In genomic region chr4:90293320-90293719, GRCh38 we compare ENCODE assay signal across 12 cellular contexts.
DNase-seq lines count a peak whose midpoint lies in the region; ATAC-seq and TF ChIP-seq lines count a peak whose summit lies in the region.
"Had no signal": no experiment of that assay in that cellular context is flagged by ENCODE, and none has a peak within 500 bp of the region (broad histone marks: within the 10 kb centered on the region; RNA-seq: fewer than 3 reads in every experiment).

No MANE protein-coding gene starts in this region.

- H3K9me3 Mint-ChIP-seq in activated CD8-positive, alpha-beta T cell treated with anti-CD3 and anti-CD28 coated beads for 36 hours = no peaks in the 10 kb centered on the region
- no peaks in the 10 kb centered on the region for H3K9me3 Mint-ChIP-seq in activated CD8-positive, alpha-beta T cell treated with anti-CD3 and anti-CD28 coated beads, Interleukin-2, amount 10 ng/mL, durations not matched to agents 7 days and 5 days (ENCODE audit: insufficient read depth)
- no peaks in the 10 kb centered on the region for H3K9me3 Mint-ChIP-seq in activated T-cell treated with anti-CD3 and anti-CD28 coated beads, Interleukin-2, amount 50 U/mL, for 72 hours
- H3K9me3 Mint-ChIP-seq in activated CD4-positive, alpha-beta memory T cell treated with anti-CD3 and anti-CD28 coated beads, Interleukin-2, amount 10 ng/mL, durations not matched to agents 7 days and 5 days = no peaks in the 10 kb centered on the region

- no peaks in the 10 kb centered on the region for H3K79me2 ChIP-seq in smooth muscle cell (ENCODE audit: low read depth)

- TF ChIP-seq CTCF in activated CD8-positive, alpha-beta T cell treated with anti-CD3 and anti-CD28 coated beads for 36 hours (IDR thresholded peaks at IDR 0.05) = peak; percentile 30
- TF ChIP-seq CTCF in fibroblast of pulmonary artery (IDR thresholded peaks at IDR 0.05; ENCODE audit: low read length, missing control alignments) (peak; percentile 45), smooth muscle cell (IDR thresholded peaks at IDR 0.05; ENCODE audit: borderline replicate concordance, insufficient read depth, poor library complexity, severe bottlenecking) (peak; percentile 86)

- intact Hi-C loops in activated CD8-positive, alpha-beta T cell treated with anti-CD3 and anti-CD28 coated beads for 36 hours (cut with micrococcal nuclease) = no loop called here

- H3K4me3 ChIP-seq in fibroblast of pulmonary artery (replicated peaks; ENCODE audit: low read depth, low read length) = no peak overlapping the region
- H3K4me3 ChIP-seq in smooth muscle cell = no peak overlapping the region
- H3K4me3 ChIP-seq: MG63 had no signal

- no peak overlapping the region for H3K4me3 Mint-ChIP-seq in activated CD8-positive, alpha-beta T cell treated with anti-CD3 and anti-CD28 coated beads for 36 hours
- H3K4me3 Mint-ChIP-seq in activated CD8-positive, alpha-beta T cell treated with anti-CD3 and anti-CD28 coated beads, Interleukin-2, amount 10 ng/mL, durations not matched to agents 7 days and 5 days = no peak overlapping the region
- no peak overlapping the region for H3K4me3 Mint-ChIP-seq in activated T-cell treated with anti-CD3 and anti-CD28 coated beads, Interleukin-2, amount 50 U/mL, for 72 hours
- H3K4me3 Mint-ChIP-seq in activated CD4-positive, alpha-beta memory T cell treated with anti-CD3 and anti-CD28 coated beads, Interleukin-2, amount 10 ng/mL, durations not matched to agents 7 days and 5 days = no peak overlapping the region

- H3K9me3 ChIP-seq in smooth muscle cell (replicated peaks; ENCODE audit: low read depth) = no peaks in the 10 kb centered on the region
- H3K9me3 ChIP-seq: MG63 had no signal

- no peaks in the 10 kb centered on the region for H3F3A ChIP-seq in smooth muscle cell (ENCODE audit: low read depth)

- ATAC-seq in activated CD8-positive, alpha-beta T cell treated with anti-CD3 and anti-CD28 coated beads for 36 hours = no peak
- ATAC-seq in activated CD8-positive, alpha-beta T cell treated with anti-CD3 and anti-CD28 coated beads, Interleukin-2, amount 10 ng/mL, durations not matched to agents 7 days and 5 days = no peak
- ATAC-seq in activated T-cell treated with anti-CD3 and anti-CD28 coated beads, Interleukin-2, amount 50 U/mL, for 72 hours (replicated peaks in 1 of 2) = no peak

- no peak overlapping the region for H3K27ac ChIP-seq in smooth muscle cell (ENCODE audit: low read depth)

- H3K36me3 ChIP-seq in smooth muscle cell (ENCODE audit: low read depth) = no peaks in the 10 kb centered on the region
- H3K36me3 ChIP-seq: MG63 had no signal

- POLR2A ChIA-PET in activated CD8-positive, alpha-beta T cell treated with anti-CD3 and anti-CD28 coated beads for 36 hours (lab: Charles Lee) = no interaction called here
- POLR2A ChIA-PET in activated CD8-positive, alpha-beta T cell treated with anti-CD3 and anti-CD28 coated beads, Interleukin-2, amount 10 ng/mL, durations not matched to agents 7 days and 5 days (lab: Charles Lee) = no interaction called here
- POLR2A ChIA-PET in activated CD4-positive, alpha-beta memory T cell treated with anti-CD3 and anti-CD28 coated beads, Interleukin-2, amount 10 ng/mL, durations not matched to agents 7 days and 5 days (lab: Charles Lee) = no interaction called here

- no peaks in the 10 kb centered on the region for H4K20me1 ChIP-seq in smooth muscle cell (ENCODE audit: low read depth)

- H3K27ac Mint-ChIP-seq in activated CD8-positive, alpha-beta T cell treated with anti-CD3 and anti-CD28 coated beads for 36 hours = no peak overlapping the region
- H3K27ac Mint-ChIP-seq in activated CD8-positive, alpha-beta T cell treated with anti-CD3 and anti-CD28 coated beads, Interleukin-2, amount 10 ng/mL, durations not matched to agents 7 days and 5 days = no peak overlapping the region
- no peak overlapping the region for H3K27ac Mint-ChIP-seq in activated T-cell treated with anti-CD3 and anti-CD28 coated beads, Interleukin-2, amount 50 U/mL, for 72 hours
- H3K27ac Mint-ChIP-seq in activated CD4-positive, alpha-beta memory T cell treated with anti-CD3 and anti-CD28 coated beads, Interleukin-2, amount 10 ng/mL, durations not matched to agents 7 days and 5 days = no peak overlapping the region

- H3K4me1 Mint-ChIP-seq in activated CD8-positive, alpha-beta T cell treated with anti-CD3 and anti-CD28 coated beads for 36 hours (ENCODE audit: low read depth) = no peaks in the 10 kb centered on the region
- H3K4me1 Mint-ChIP-seq in activated CD8-positive, alpha-beta T cell treated with anti-CD3 and anti-CD28 coated beads, Interleukin-2, amount 10 ng/mL, durations not matched to agents 7 days and 5 days (ENCODE audit: low read depth) = no peaks in the 10 kb centered on the region
- no peaks in the 10 kb centered on the region for H3K4me1 Mint-ChIP-seq in activated T-cell treated with anti-CD3 and anti-CD28 coated beads, Interleukin-2, amount 50 U/mL, for 72 hours (ENCODE audit: low read depth)
- H3K4me1 Mint-ChIP-seq in activated CD4-positive, alpha-beta memory T cell treated with anti-CD3 and anti-CD28 coated beads, Interleukin-2, amount 10 ng/mL, durations not matched to agents 7 days and 5 days = no peaks in the 10 kb centered on the region

- no peaks in the 10 kb centered on the region for H3K27me3 Mint-ChIP-seq in activated CD8-positive, alpha-beta T cell treated with anti-CD3 and anti-CD28 coated beads for 36 hours
- no peaks in the 10 kb centered on the region for H3K27me3 Mint-ChIP-seq in activated CD8-positive, alpha-beta T cell treated with anti-CD3 and anti-CD28 coated beads, Interleukin-2, amount 10 ng/mL, durations not matched to agents 7 days and 5 days (ENCODE audit: low read depth)
- no peaks in the 10 kb centered on the region for H3K27me3 Mint-ChIP-seq in activated T-cell treated with anti-CD3 and anti-CD28 coated beads, Interleukin-2, amount 50 U/mL, for 72 hours (ENCODE audit: low read depth)
- H3K27me3 Mint-ChIP-seq in activated CD4-positive, alpha-beta memory T cell treated with anti-CD3 and anti-CD28 coated beads, Interleukin-2, amount 10 ng/mL, durations not matched to agents 7 days and 5 days = peaks cover 1% of the 10 kb centered on the region

- 20% methylated on average over 2 of the region's 2 CpGs for WGBS in smooth muscle cell (ENCODE audit: low lambda C conversion rate)

- H3K4me2 ChIP-seq in smooth muscle cell = no peak overlapping the region

- no peaks in the 10 kb centered on the region for H3K36me3 Mint-ChIP-seq in activated CD8-positive, alpha-beta T cell treated with anti-CD3 and anti-CD28 coated beads for 36 hours (ENCODE audit: low read depth)
- no peaks in the 10 kb centered on the region for H3K36me3 Mint-ChIP-seq in activated CD8-positive, alpha-beta T cell treated with anti-CD3 and anti-CD28 coated beads, Interleukin-2, amount 10 ng/mL, durations not matched to agents 7 days and 5 days (ENCODE audit: low read depth)
- no peaks in the 10 kb centered on the region for H3K36me3 Mint-ChIP-seq in activated T-cell treated with anti-CD3 and anti-CD28 coated beads, Interleukin-2, amount 50 U/mL, for 72 hours (ENCODE audit: insufficient read depth in 2 of 2)
- no peaks in the 10 kb centered on the region for H3K36me3 Mint-ChIP-seq in activated CD4-positive, alpha-beta memory T cell treated with anti-CD3 and anti-CD28 coated beads, Interleukin-2, amount 10 ng/mL, durations not matched to agents 7 days and 5 days (ENCODE audit: low read depth)

- DNase-seq in activated CD8-positive, alpha-beta T cell treated with anti-CD3 and anti-CD28 coated beads for 36 hours = no peak
- DNase-seq in activated CD8-positive, alpha-beta T cell treated with anti-CD3 and anti-CD28 coated beads, Interleukin-2, amount 10 ng/mL, durations not matched to agents 7 days and 5 days = no peak
- DNase-seq in SW480 (ENCODE audit: low spot score) (peak; percentile 20), fibroblast of pulmonary artery (ENCODE audit: low read depth) (peak; percentile 46), smooth muscle cell (lab: John Stamatoyannopoulos, UW; ENCODE audit: unreplicated experiment) (no peak), amygdala (lab: John Stamatoyannopoulos, UW) (no peak)
- no peak for DNase-seq in activated T-cell treated with anti-CD3 and anti-CD28 coated beads, Interleukin-2, amount 50 U/mL, for 72 hours
- no peak for DNase-seq in activated CD4-positive, alpha-beta memory T cell treated with anti-CD3 and anti-CD28 coated beads, Interleukin-2, amount 10 ng/mL, durations not matched to agents 7 days and 5 days
- DNase-seq: effector memory CD4-positive, alpha-beta T cell; MG63; Right ventricle myocardium superior; stimulated activated CD4-positive, alpha-beta T cell treated with anti-CD3 and anti-CD28 coated beads, Interleukin-4, amount 100 ng/mL, for 24 hours had no signal

- CTCF ChIA-PET in activated CD8-positive, alpha-beta T cell treated with anti-CD3 and anti-CD28 coated beads for 36 hours (lab: Charles Lee) = no interaction called here
- CTCF ChIA-PET in activated CD8-positive, alpha-beta T cell treated with anti-CD3 and anti-CD28 coated beads, Interleukin-2, amount 10 ng/mL, durations not matched to agents 7 days and 5 days (lab: Charles Lee) = no interaction called here
- CTCF ChIA-PET in activated CD4-positive, alpha-beta memory T cell treated with anti-CD3 and anti-CD28 coated beads, Interleukin-2, amount 10 ng/mL, durations not matched to agents 7 days and 5 days (lab: Charles Lee) = no interaction called here

- H3K9ac ChIP-seq in smooth muscle cell (ENCODE audit: low read depth) = no peak overlapping the region

- no peak overlapping the region for H2AFZ ChIP-seq in smooth muscle cell (ENCODE audit: low read depth)

- no peaks in the 10 kb centered on the region for H3K4me1 ChIP-seq in smooth muscle cell (ENCODE audit: low read depth)

- no peaks in the 10 kb centered on the region for H3K27me3 ChIP-seq in smooth muscle cell (ENCODE audit: low read depth)
- H3K27me3 ChIP-seq: MG63 had no signal

Comparison
In these comparisons a context has a peak if more than half of its experiments do, and no peak if none do; other contexts are left out.
1. DNase-seq: peak in SW480 (single experiment) and fibroblast of pulmonary artery (single experiment); none in activated CD8-positive, alpha-beta T cell treated with anti-CD3 and anti-CD28 coated beads for 36 hours (single experiment), activated CD8-positive, alpha-beta T cell treated with anti-CD3 and anti-CD28 coated beads, Interleukin-2, amount 10 ng/mL, durations not matched to agents 7 days and 5 days (single experiment), smooth muscle cell (single experiment), activated T-cell treated with anti-CD3 and anti-CD28 coated beads, Interleukin-2, amount 50 U/mL, for 72 hours (0 of 2), activated CD4-positive, alpha-beta memory T cell treated with anti-CD3 and anti-CD28 coated beads, Interleukin-2, amount 10 ng/mL, durations not matched to agents 7 days and 5 days (single experiment) and amygdala (0 of 56).
2. CTCF ChIP-seq: peak in every context shown above with its lines; median percentile 86 in smooth muscle cell; 45 in fibroblast of pulmonary artery; 30 in activated CD8-positive, alpha-beta T cell treated with anti-CD3 and anti-CD28 coated beads for 36 hours.